ENCODE assay signal across 1 cellular context in genomic region chr18:60050821-60051220, GRCh38.
TF ChIP-seq lines count a peak whose summit lies in the region.

No MANE protein-coding gene starts in this region.

TF ChIP-seq in IMR-90, 13 proteins besides CTCF, POLR2A, EP300 and RAD21 (continued from another document):
- TF ChIP-seq ELK1 (IDR thresholded peaks at IDR 0.05; ENCODE audit: borderline replicate concordance, low read depth, low read length): no peak
- TF ChIP-seq RFX5 (IDR thresholded peaks at IDR 0.05; ENCODE audit: low read depth, low read length): no peak
- TF ChIP-seq CHD1 (IDR thresholded peaks at IDR 0.05; ENCODE audit: low read depth, low read length): no peak
- no peak for TF ChIP-seq FOS (IDR thresholded peaks at IDR 0.05; ENCODE audit: low read depth, low read length)
- TF ChIP-seq BHLHE40 (IDR thresholded peaks at IDR 0.05; ENCODE audit: low read depth, low read length): no peak
